ENCODE assay signal across 18 cellular contexts in genomic region chr5:96284727-96285389, GRCh38.
DNase-seq lines count a peak whose midpoint lies in the region; ATAC-seq, FAIRE-seq and TF ChIP-seq lines count a peak whose summit lies in the region.
"Had no signal": no experiment of that assay in that cellular context is flagged by ENCODE, and none has a peak within 500 bp of the region (broad histone marks: within the 10 kb centered on the region; RNA-seq: fewer than 3 reads in every experiment).

No MANE protein-coding gene starts in this region.

- ATAC-seq in HG03432 (IDR thresholded peaks at IDR 0.05; ENCODE audit: unreplicated experiment) (peak; percentile 41), mucosa of descending colon (peak; percentile 99), body of pancreas (no peak), HG02884 (IDR thresholded peaks at IDR 0.05; ENCODE audit: unreplicated experiment) (no peak)
- ATAC-seq: CD8-positive, alpha-beta T cell had no signal

- DNase-seq in GM12865 (ENCODE audit: low read depth) (peak; percentile 27), mucosa of descending colon (peak in 1 of 3 donors; percentile 19), body of pancreas (no peak), medulla oblongata (ENCODE audit: extremely low spot score) (no peak), dermis blood vessel endothelial cell (no peak)
- DNase-seq: CD8-positive, alpha-beta T cell; COR-L47; DMS153; DMS79 treated with DMSO at 0.1 percent for 48 hours; EL; GOT3; HCEC 1CT had no signal

- intact Hi-C loops in mucosa of descending colon (cut with DNase I, micrococcal nuclease): no loop called here
- intact Hi-C loops in body of pancreas (cut with DNase I): no loop called here

- H3K27me3 ChIP-seq in body of pancreas: no peaks in the 10 kb centered on the region

- H3K4me1 ChIP-seq in mucosa of descending colon (ENCODE audit: low read depth) (peaks cover 13% of the 10 kb centered on the region), body of pancreas (no peaks in the 10 kb centered on the region)

- H3K27ac ChIP-seq in body of pancreas: no peak overlapping the region
- H3K27ac ChIP-seq: 22Rv1 had no signal

- H3K36me3 ChIP-seq in mucosa of descending colon (ENCODE audit: low read depth) (no peaks in the 10 kb centered on the region), body of pancreas (replicated peaks in 1 of 2; ENCODE audit: insufficient read depth in 1 of 2, low read depth in 2 of 2) (no peaks in the 10 kb centered on the region)

- no peak for TF ChIP-seq POLR2A in body of pancreas (IDR thresholded peaks at IDR 0.05)

- peak; percentile 68 for FAIRE-seq in colon (lab: Jason Lieb, UNC)
- FAIRE-seq: D721Med, G401.6 had no signal

- 45 to 55% methylated on average over 4 of the region's 4 CpGs for WGBS in body of pancreas, 2 donors

- no peak for TF ChIP-seq CTCF in GM12865 (IDR thresholded peaks at IDR 0.05; ENCODE audit: insufficient read depth, low read depth, low read length, missing control alignments)
- TF ChIP-seq CTCF in mucosa of descending colon (IDR thresholded peaks at IDR 0.05): no peak
- no peak for TF ChIP-seq CTCF in body of pancreas (IDR thresholded peaks at IDR 0.05)

- no peak overlapping the region for H3K4me3 ChIP-seq in GM12865 (ENCODE audit: low read depth, low read length)
- H3K4me3 ChIP-seq in mucosa of descending colon: no peak overlapping the region
- no peak overlapping the region for H3K4me3 ChIP-seq in body of pancreas

- H3K9me3 ChIP-seq in mucosa of descending colon: no peaks in the 10 kb centered on the region
- no peaks in the 10 kb centered on the region for H3K9me3 ChIP-seq in body of pancreas

Comparison
In these comparisons a context has a peak if more than half of its experiments do, and no peak if none do; other contexts are left out.
1. ATAC-seq: peak in HG03432 (single experiment) and mucosa of descending colon (single experiment); none in body of pancreas (single experiment) and HG02884 (single experiment).